In genomic region chr6:129765008-129765407, GRCh38 we compare ENCODE assay signal across 25 cellular contexts.
"Had no signal": no experiment of that assay in that cellular context is flagged by ENCODE, and none has a peak within 500 bp of the region (broad histone marks: within the 10 kb centered on the region; RNA-seq: fewer than 3 reads in every experiment).

No MANE protein-coding gene starts in this region.

- H3K9me3 ChIP-seq: gastroesophageal sphincter, heart left ventricle, lower lobe of right lung, ovary, psoas muscle, sigmoid colon, transverse colon, upper lobe of right lung, uterus had no signal

- H3K36me3 ChIP-seq: gastroesophageal sphincter, heart left ventricle, lower lobe of right lung, ovary, sigmoid colon, transverse colon, upper lobe of right lung, uterus had no signal

- H3K4me1 ChIP-seq: foreskin keratinocyte had no signal

- H2AFZ ChIP-seq: hepatocyte had no signal

- H3K27me3 ChIP-seq: ovary, uterus had no signal

- ATAC-seq: esophagus mucosa; foreskin keratinocyte; gastroesophageal sphincter; heart left ventricle; left ventricle myocardium superior; lower lobe of right lung; naive thymus-derived CD8-positive, alpha-beta T cell; psoas muscle; right cardiac atrium; stimulated activated memory B cell treated with anti-CD40 and anti-IgM and Interleukin-4, amounts not matched to agents 10 μg/mL and 1 μg/mL and 100 μg/mL, for 72 hours; upper lobe of right lung had no signal

- H3K27ac ChIP-seq: dorsolateral prefrontal cortex, epithelial cell of prostate, foreskin keratinocyte, gastroesophageal sphincter, heart left ventricle, hepatocyte, lower lobe of right lung, ovary, psoas muscle, sigmoid colon, transverse colon, upper lobe of right lung, uterus had no signal

- H3K4me2 ChIP-seq: hepatocyte had no signal

- H3K79me2 ChIP-seq: hepatocyte had no signal

- H3K4me3 ChIP-seq: gastroesophageal sphincter, heart left ventricle, hepatocyte, lower lobe of right lung, ovary, psoas muscle, sigmoid colon, transverse colon, upper lobe of right lung, uterus had no signal

- DNase-seq: dorsolateral prefrontal cortex; effector CD4-positive, alpha-beta T cell; foreskin keratinocyte; heart left ventricle; islet precursor cell; left ventricle myocardium superior; lower lobe of right lung; naive thymus-derived CD8-positive, alpha-beta T cell; nephron progenitor cell; occipital lobe; ovary; posterior cingulate gyrus; psoas muscle; right cardiac atrium; sigmoid colon; stimulated activated CD4-positive, alpha-beta T cell treated with anti-CD3 and anti-CD28 coated beads, Interleukin-2, amount 100 ng/mL, for 24 hours; stimulated activated CD4-positive, alpha-beta T cell treated with anti-CD3 and anti-CD28 coated beads, Interleukin-4, amount 100 ng/mL, for 4 hours; transverse colon; upper lobe of right lung; uterus had no signal
